In genomic region chr6:100446115-100446921, GRCh38 we compare ENCODE assay signal across 15 cellular contexts. TPM values are rescaled to one million over a fixed set of nuclear protein-coding genes. Genes with fewer than 3 reads are reported as not detected.
DNase-seq lines count a peak whose midpoint lies in the region; ATAC-seq and TF ChIP-seq lines count a peak whose summit lies in the region.
"Had no signal": no experiment of that assay in that cellular context is flagged by ENCODE, and none has a peak within 500 bp of the region (broad histone marks: within the 10 kb centered on the region; RNA-seq: fewer than 3 reads in every experiment).

No MANE protein-coding gene starts in this region.

- peaks cover 27% of the 10 kb centered on the region for H3K36me3 ChIP-seq in BJ (ENCODE audit: control insufficient read depth, insufficient read depth, low read length)

- no peaks in the 10 kb centered on the region for H3K36me3 Mint-ChIP-seq in WTC11
- H3K36me3 Mint-ChIP-seq: immature natural killer cell had no signal

- no peak overlapping the region for H3K27ac Mint-ChIP-seq in WTC11
- H3K27ac Mint-ChIP-seq: brain, immature natural killer cell had no signal

- TF ChIP-seq CTCF in BJ (IDR thresholded peaks at IDR 0.05; ENCODE audit: insufficient read depth, low read depth, low read length) (no peak), WTC11 (IDR thresholded peaks at IDR 0.05) (no peak)

- H3K4me3 Mint-ChIP-seq in WTC11 = no peak overlapping the region
- H3K4me3 Mint-ChIP-seq: immature natural killer cell had no signal

- H3K27me3 Mint-ChIP-seq in WTC11 (ENCODE audit: low read depth) = peaks cover 10% of the 10 kb centered on the region

- POLR2A ChIA-PET in BJ (lab: Charles Lee) = interaction anchor here (0.9 kb wide), 1 partner anchor 270 kb away, joined by 3 read pairs; no protein-coding TSS in a partner anchor
- POLR2A ChIA-PET in WTC11 (lab: Charles Lee) = no interaction called here

- DNase-seq in BJ (ENCODE audit: low read depth) (no peak), WTC11 (ENCODE audit: low spot score) (no peak), left kidney (ENCODE audit: low read depth, low spot score) (peak; percentile 73), LoVo (ENCODE audit: low spot score) (no peak), NCI-H146 treated with DMSO at 0.1 percent for 48 hours (lab: John Stamatoyannopoulos, UW; ENCODE audit: unreplicated experiment) (no peak), DMS 273 treated with DMSO at 0.1 percent for 48 hours (lab: John Stamatoyannopoulos, UW) (no peak)
- DNase-seq in effector CD4-positive, alpha-beta T cell = no peak
- DNase-seq: Caco-2; immature natural killer cell; NCI-H1930; PC-3; stimulated activated CD8-positive, alpha-beta memory T cell treated with anti-CD3 and anti-CD28 coated beads, Interleukin-4, amount 100 ng/mL, for 48 hours had no signal

- H3K4me1 Mint-ChIP-seq in WTC11 = peaks cover 14% of the 10 kb centered on the region
- H3K4me1 Mint-ChIP-seq: immature natural killer cell, nephron had no signal

- no peaks in the 10 kb centered on the region for H3K9me3 Mint-ChIP-seq in WTC11
- H3K9me3 Mint-ChIP-seq: nephron had no signal

- peak overlapping the region; percentile 39 for H3K4me3 ChIP-seq in BJ (ENCODE audit: low read depth, low read length)

- ATAC-seq in GM21619 (IDR thresholded peaks at IDR 0.05; ENCODE audit: unreplicated experiment) (peak; percentile 69), WTC11 (peak; percentile 38)
- ATAC-seq: PC-3 had no signal

- no peaks in the 10 kb centered on the region for H3K27me3 ChIP-seq in BJ (ENCODE audit: control insufficient read depth, insufficient read depth, low read length)

- CTCF ChIA-PET in BJ (lab: Yijun Ruan, JAX) = interaction anchor here (0.8 to 14.1 kb wide), 4 partner anchors 8 to 340 kb away, joined by 3 to 161 read pairs (median 4); partner anchors contain the start of gene SIM1
- CTCF ChIA-PET in WTC11 (lab: Charles Lee) = interaction anchor here (1.3 kb wide), 1 partner anchor 14 kb away, joined by 6 read pairs; no protein-coding TSS in a partner anchor

TF ChIP-seq in WTC11, 78 proteins besides CTCF, POLR2A, EP300 and RAD21:
- TF ChIP-seq SMAD4 (CRISPR knock-in tag; IDR thresholded peaks at IDR 0.05) = no peak
- no peak for TF ChIP-seq EMX1 (CRISPR knock-in tag; IDR thresholded peaks at IDR 0.05)
- no peak for TF ChIP-seq CREB1 (CRISPR knock-in tag; IDR thresholded peaks at IDR 0.05)
- no peak for TF ChIP-seq HMGA2 (CRISPR knock-in tag; IDR thresholded peaks at IDR 0.05)
- no peak for TF ChIP-seq ATF3 (CRISPR knock-in tag; conservative IDR thresholded peaks at IDR 0.05)
- no peak for TF ChIP-seq JAZF1 (CRISPR knock-in tag; IDR thresholded peaks at IDR 0.05)
- no peak for TF ChIP-seq ZBTB21 (CRISPR knock-in tag; IDR thresholded peaks at IDR 0.05; ENCODE audit: borderline replicate concordance)
- no peak for TF ChIP-seq USF1 (CRISPR knock-in tag; IDR thresholded peaks at IDR 0.05)
- TF ChIP-seq ESRRA (CRISPR knock-in tag; IDR thresholded peaks at IDR 0.05; ENCODE audit: borderline replicate concordance) = no peak
- no peak for TF ChIP-seq FOXJ3 (CRISPR knock-in tag; IDR thresholded peaks at IDR 0.05; ENCODE audit: borderline replicate concordance)
- TF ChIP-seq ZNF263 (CRISPR knock-in tag; IDR thresholded peaks at IDR 0.05; ENCODE audit: low read depth) = no peak
- TF ChIP-seq, protein P1, sequence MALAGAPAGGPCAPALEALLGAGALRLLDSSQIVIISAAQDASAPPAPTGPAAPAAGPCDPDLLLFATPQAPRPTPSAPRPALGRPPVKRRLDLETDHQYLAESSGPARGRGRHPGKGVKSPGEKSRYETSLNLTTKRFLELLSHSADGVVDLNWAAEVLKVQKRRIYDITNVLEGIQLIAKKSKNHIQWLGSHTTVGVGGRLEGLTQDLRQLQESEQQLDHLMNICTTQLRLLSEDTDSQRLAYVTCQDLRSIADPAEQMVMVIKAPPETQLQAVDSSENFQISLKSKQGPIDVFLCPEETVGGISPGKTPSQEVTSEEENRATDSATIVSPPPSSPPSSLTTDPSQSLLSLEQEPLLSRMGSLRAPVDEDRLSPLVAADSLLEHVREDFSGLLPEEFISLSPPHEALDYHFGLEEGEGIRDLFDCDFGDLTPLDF (CRISPR knock-in tag; IDR thresholded peaks at IDR 0.05) = no peak
- no peak for TF ChIP-seq STAT6 (CRISPR knock-in tag; conservative IDR thresholded peaks at IDR 0.05; ENCODE audit: low read depth)
- TF ChIP-seq ZNF317 (CRISPR knock-in tag; IDR thresholded peaks at IDR 0.05; ENCODE audit: borderline replicate concordance, low read depth) = no peak
- TF ChIP-seq, protein P2, sequence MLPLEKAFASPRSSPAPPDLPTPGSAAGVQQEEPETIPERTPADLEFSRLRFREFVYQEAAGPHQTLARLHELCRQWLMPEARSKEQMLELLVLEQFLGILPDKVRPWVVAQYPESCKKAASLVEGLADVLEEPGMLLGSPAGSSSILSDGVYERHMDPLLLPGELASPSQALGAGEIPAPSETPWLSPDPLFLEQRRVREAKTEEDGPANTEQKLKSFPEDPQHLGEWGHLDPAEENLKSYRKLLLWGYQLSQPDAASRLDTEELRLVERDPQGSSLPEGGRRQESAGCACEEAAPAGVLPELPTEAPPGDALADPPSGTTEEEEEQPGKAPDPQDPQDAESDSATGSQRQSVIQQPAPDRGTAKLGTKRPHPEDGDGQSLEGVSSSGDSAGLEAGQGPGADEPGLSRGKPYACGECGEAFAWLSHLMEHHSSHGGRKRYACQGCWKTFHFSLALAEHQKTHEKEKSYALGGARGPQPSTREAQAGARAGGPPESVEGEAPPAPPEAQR (CRISPR knock-in tag; IDR thresholded peaks at IDR 0.05) = no peak
- no peak for TF ChIP-seq ZNF423 (CRISPR knock-in tag; IDR thresholded peaks at IDR 0.05)
- TF ChIP-seq IRF1 (CRISPR knock-in tag; IDR thresholded peaks at IDR 0.05) = no peak
- TF ChIP-seq SOX15 (CRISPR knock-in tag; IDR thresholded peaks at IDR 0.05) = no peak
- TF ChIP-seq ETV6 (CRISPR knock-in tag; IDR thresholded peaks at IDR 0.05) = no peak

RNA-seq across cellular contexts. Expression of gene SIM1, which starts 18.4 kb away (rescaled TPM):
- polyA plus RNA-seq in BJ (2011; rRNA removed) = 27.1 and 32.9 TPM in 2 replicates
- 83.2 and 105 TPM in 2 replicates for polyA minus RNA-seq in BJ (2011; rRNA and poly(A)+ RNA removed)
- total RNA-seq in WTC11 (2021) = 0.09 to 0.11 TPM (median 0.11 TPM) in 3 replicates
- total RNA-seq: Caco-2, PC-3 had no signal
- polyA plus RNA-seq: immature natural killer cell had no signal
